24 cellular contexts compared by ENCODE assay signal in genomic region chr4:173410106-173410505, GRCh38. TPM values are rescaled to one million over a fixed set of nuclear protein-coding genes. Genes with fewer than 3 reads are reported as not detected.
DNase-seq lines count a peak whose midpoint lies in the region; FAIRE-seq and TF ChIP-seq lines count a peak whose summit lies in the region.
"Had no signal": no experiment of that assay in that cellular context is flagged by ENCODE, and none has a peak within 500 bp of the region (broad histone marks: within the 10 kb centered on the region; RNA-seq: fewer than 3 reads in every experiment).

No MANE protein-coding gene starts in this region.

- H2BK120ac ChIP-seq in H1 (replicated peaks; ENCODE audit: low read depth, low read length) = no peak overlapping the region

- no peak overlapping the region for H4K91ac ChIP-seq in H1 (replicated peaks; ENCODE audit: insufficient read length, low read length)

- TF ChIP-seq POLR2A in H1 (IDR thresholded peaks at IDR 0.05; ENCODE audit: control extremely low read depth in 1 of 2, low read depth in 2 of 2, low read length in 2 of 2) = no peak

- no peak overlapping the region for H2AK5ac ChIP-seq in H1 (ENCODE audit: low read depth, low read length)

- CTCF ChIA-PET in H1 (lab: Charles Lee; ENCODE audit: partially characterized antibody) = interaction anchor here (1.0 to 6.2 kb wide), 8 partner anchors 11 to 397 kb away, joined by 3 to 55 read pairs (median 3); no protein-coding TSS in a partner anchor

- H3K79me1 ChIP-seq in H1 (ENCODE audit: low read depth, low read length) = no peaks in the 10 kb centered on the region

- DNase-seq in activated effector memory CD4-positive, alpha-beta T cell treated with anti-CD3 and anti-CD28 coated beads, Interleukin-2, amount 50 U/mL, for 16 hours = peak; percentile 42
- DNase-seq in activated effector memory CD4-positive, alpha-beta T cell treated with Interleukin-2 at 50 U/mL for 16 hours = no peak
- DNase-seq in H1 (ENCODE audit: low read depth in 1 of 2, low spot score in 2 of 2) (no peak), medulla oblongata (ENCODE audit: extremely low spot score) (peak; percentile 85), NCI-H345 (lab: John Stamatoyannopoulos, UW) (no peak), ascending aorta (ENCODE audit: low spot score in 2 of 2) (no peak)
- DNase-seq in stimulated activated CD4-positive, alpha-beta T cell treated with anti-CD3 and anti-CD28 coated beads, Interleukin-2, amount 100 ng/mL, for 24 hours = no peak
- DNase-seq: activated CD4-positive, alpha-beta T cell treated with anti-CD3 and anti-CD28 coated beads for 36 hours; activated naive CD8-positive, alpha-beta T cell treated with anti-CD3 and anti-CD28 coated beads, Interleukin-2, amount 50 U/mL, for 24 hours; foreskin melanocyte; kidney glomerular epithelial cell; MM.1S; NCI-H146; NCI-H226; SIG-M5; stimulated activated CD4-positive, alpha-beta T cell treated with anti-CD3 and anti-CD28 coated beads, Interleukin-4, amount 100 ng/mL, for 4 hours; T-cell had no signal

- H2BK5ac ChIP-seq in H1 (ENCODE audit: low read depth, low read length) = 0 out of 2 replicates have a peak overlapping the region, but pooled peaks have one; percentile 17

- H3K9me3 ChIP-seq in H1 (ENCODE audit: insufficient read depth in 2 of 2, low read depth in 1 of 2, low read length in 1 of 2) (no peaks in the 10 kb centered on the region), ascending aorta (no peaks in the 10 kb centered on the region)
- H3K9me3 ChIP-seq: A549, vagina had no signal

- H2BK15ac ChIP-seq in H1 (ENCODE audit: low read length) = no peak overlapping the region

- no peak for TF ChIP-seq RAD21 in H1 (IDR thresholded peaks at IDR 0.05 in 1 of 2, conservative IDR thresholded peaks at IDR 0.05 in 1 of 2; ENCODE audit: low read depth in 2 of 2, low read length in 2 of 2)

- H3K4me2 ChIP-seq in H1 (ENCODE audit: insufficient read depth in 1 of 2, low read depth in 2 of 2, low read length in 2 of 2) = no peak overlapping the region
- H3K4me2 ChIP-seq: A549, smooth muscle cell had no signal

- H3K36me3 ChIP-seq in H1 (ENCODE audit: control insufficient read depth in 2 of 4, insufficient read depth in 4 of 4, low read length in 3 of 4) (no peaks in the 10 kb centered on the region; a peak in 1 of 8 replicates), ascending aorta (peaks cover 3% of the 10 kb centered on the region in 2 donors)

- POLR2A ChIA-PET in H1 (lab: Charles Lee; ENCODE audit: partially characterized antibody) = interaction anchor here (0.6 to 0.8 kb wide), 2 partner anchors 9 to 11 kb away, joined by 3 read pairs; partner anchors contain the start of gene SCRG1

- no peak overlapping the region for H3K14ac ChIP-seq in H1 (ENCODE audit: insufficient read length)

- H3K4me3 ChIP-seq in H1 (ENCODE audit: extremely low read depth in 1 of 4, insufficient read depth in 2 of 4, low read depth in 3 of 4, low read length in 4 of 4) = no peak overlapping the region
- H3K4me3 ChIP-seq in ascending aorta = no peak overlapping the region
- H3K4me3 ChIP-seq: A549, cardiac muscle cell, smooth muscle cell, vagina had no signal

- no peak for TF ChIP-seq EP300 in H1 (IDR thresholded peaks at IDR 0.05; ENCODE audit: borderline replicate concordance in 1 of 2, low read depth in 2 of 2, low read length in 2 of 2)

- H4K8ac ChIP-seq in H1 (ENCODE audit: extremely low read depth, insufficient read depth, low read length) = no peak overlapping the region

- no peak overlapping the region for H3K9ac ChIP-seq in H1 (replicated peaks in 1 of 4; ENCODE audit: extremely low read depth in 1 of 4, low read depth in 3 of 4, low read length in 3 of 4)

- no peak overlapping the region for H2AFZ ChIP-seq in H1 (ENCODE audit: low read length)

- H3K23ac ChIP-seq in H1 (ENCODE audit: insufficient read length) = no peak overlapping the region

- no peak overlapping the region for H2BK12ac ChIP-seq in H1 (ENCODE audit: low read depth, low read length)

- no peak for FAIRE-seq in H1 (lab: Jason Lieb, UNC)
- FAIRE-seq: A549 had no signal

- intact Hi-C loops in ascending aorta (cut with DNase I) = no loop called here

- H4K20me1 ChIP-seq in H1 (replicated peaks in 1 of 2; ENCODE audit: control insufficient read depth in 1 of 2, insufficient read depth in 2 of 2, low read length in 2 of 2) = no peaks in the 10 kb centered on the region

- H3K4me1 ChIP-seq in H1 (replicated peaks in 1 of 4; ENCODE audit: control insufficient read depth in 3 of 4, insufficient read depth in 4 of 4, low read length in 3 of 4) (no peaks in the 10 kb centered on the region), ascending aorta (no peaks in the 10 kb centered on the region)
- H3K4me1 ChIP-seq: A549, vagina had no signal

- H3K56ac ChIP-seq in H1 (replicated peaks; ENCODE audit: insufficient read length, low read depth, low read length) = no peak overlapping the region

- no peak overlapping the region for H4K5ac ChIP-seq in H1 (ENCODE audit: insufficient read length, low read depth, low read length)

- TF ChIP-seq CTCF in H1 (IDR thresholded peaks at IDR 0.05; ENCODE audit: control extremely low read depth in 1 of 3, insufficient read depth in 1 of 3, low read depth in 1 of 3, low read length in 3 of 3) (no peak), ascending aorta (IDR thresholded peaks at IDR 0.05) (no peak)

- WGBS in H1 (ENCODE audit: extremely low coverage in 1 of 2, insufficient coverage in 1 of 2, insufficient read length in 1 of 2, insufficient replicate concordance in 2 of 2, low coverage in 1 of 2, low lambda C conversion rate in 2 of 2, missing lambda C conversion rate in 1 of 2), 2 experiments = 43% methylated on average over 2 of the region's 2 CpGs; no CpG with 5 or more reads in 1 of the 2 experiments

- H3K27me3 ChIP-seq in H1 (replicated peaks in 1 of 4; ENCODE audit: control insufficient read depth in 3 of 4, extremely low read depth in 1 of 4, insufficient read depth in 3 of 4, low read length in 3 of 4) (no peaks in the 10 kb centered on the region; a peak in 1 of 7 replicates), ascending aorta (no peaks in the 10 kb centered on the region)
- H3K27me3 ChIP-seq: cardiac muscle cell, vagina had no signal

- H3K27ac ChIP-seq in H1 (ENCODE audit: low read depth, low read length) (no peak overlapping the region), temporal lobe (ENCODE audit: low read depth, low read length) (peak overlapping the region; percentile 78), ascending aorta (no peak overlapping the region)
- H3K27ac ChIP-seq: A549, cardiac muscle cell, epithelial cell of prostate, vagina had no signal

- H3K79me2 ChIP-seq in H1 (ENCODE audit: control insufficient read depth in 1 of 2, insufficient read depth in 2 of 2, low read length in 2 of 2) = no peaks in the 10 kb centered on the region

- H3K4ac ChIP-seq in H1 (replicated peaks; ENCODE audit: insufficient read length, low read depth, low read length) = no peak overlapping the region

- H3K18ac ChIP-seq in H1 (ENCODE audit: extremely low read depth, low read length) = no peak overlapping the region

- no peaks in the 10 kb centered on the region for H3K23me2 ChIP-seq in H1 (ENCODE audit: low read depth, low read length)

- no peak overlapping the region for H2BK20ac ChIP-seq in H1 (ENCODE audit: low read length)

TF ChIP-seq in H1, 55 proteins besides CTCF, POLR2A, EP300 and RAD21 (continues in another document):
- TF ChIP-seq KDM4A (IDR thresholded peaks at IDR 0.05; ENCODE audit: low read depth, low read length, severe bottlenecking) (no peak), HDAC2 (IDR thresholded peaks at IDR 0.05; ENCODE audit: borderline replicate concordance in 1 of 2, low read depth in 2 of 2, low read length in 2 of 2) (no peak), TBP (IDR thresholded peaks at IDR 0.05; ENCODE audit: low read depth, low read length) (no peak), SIN3A (conservative IDR thresholded peaks at IDR 0.05 in 1 of 2, IDR thresholded peaks at IDR 0.05 in 1 of 2; ENCODE audit: low read depth in 1 of 2, low read length in 2 of 2) (no peak), MAFK (IDR thresholded peaks at IDR 0.05; ENCODE audit: low read depth, low read length) (no peak), SAP30 (IDR thresholded peaks at IDR 0.05; ENCODE audit: insufficient read depth, insufficient replicate concordance, low read length) (no peak), JUN (IDR thresholded peaks at IDR 0.05; ENCODE audit: low read depth, low read length) (no peak), SIX5 (IDR thresholded peaks at IDR 0.05; ENCODE audit: low read depth, low read length) (no peak), BACH1 (IDR thresholded peaks at IDR 0.05; ENCODE audit: low read length) (no peak), CHD1 (IDR thresholded peaks at IDR 0.05; ENCODE audit: low read depth, low read length) (no peak), ZNF274 (IDR thresholded peaks at IDR 0.05; ENCODE audit: borderline replicate concordance, extremely low read depth, low read length) (no peak), CBX8 (IDR thresholded peaks at IDR 0.05; ENCODE audit: borderline replicate concordance, low read depth, low read length) (no peak), SP1 (IDR thresholded peaks at IDR 0.05; ENCODE audit: low read depth, low read length) (no peak), TEAD4 (IDR thresholded peaks at IDR 0.05; ENCODE audit: low read depth, low read length) (no peak), CHD2 (IDR thresholded peaks at IDR 0.05; ENCODE audit: low read length) (no peak)

RNA-seq across cellular contexts. Expression of gene SCRG1, which starts 11.2 kb away (rescaled TPM):
- total RNA-seq in H1 (2021; fragmentation: NEBNext Ultra II Directional; extraction: Animal tissue kit (Norgen Biotek cat#: 25700)) = not detected in 2 replicates
- not detected in 2 replicates for polyA plus RNA-seq in H1 (2011; rRNA removed)
- not detected for polyA plus RNA-seq in H1 (2011; cell fraction: cytosol; rRNA removed)
- not detected for polyA plus RNA-seq in H1 (2011; cell fraction: nucleus; rRNA removed)
- 0.09 TPM in 1 of 4 replicates, not detected in the others for polyA plus RNA-seq in H1 (2012, experiment 1 of 2)
- not detected for polyA plus RNA-seq in H1 (2012, experiment 2 of 2)
- polyA plus RNA-seq in H1 (2013, experiment 1 of 2) = not detected
- not detected for polyA plus RNA-seq in H1 (2013, experiment 2 of 2)
- polyA minus RNA-seq in H1 (2011; rRNA and poly(A)+ RNA removed) = not detected in 2 replicates
- not detected for polyA minus RNA-seq in H1 (2011; cell fraction: cytosol; rRNA and poly(A)+ RNA removed)
- polyA minus RNA-seq in H1 (2011; cell fraction: nucleus; rRNA and poly(A)+ RNA removed) = not detected
- total RNA-seq in temporal lobe (3.0 TPM), ascending aorta (2.3 TPM)
- total RNA-seq: activated CD4-positive, alpha-beta T cell treated with anti-CD3 and anti-CD28 coated beads for 36 hours; natural killer cell treated with Interleukin-12 subunit alpha and Interleukin-12 subunit beta and Interleukin-15 and Interleukin-18, amount 100 ng/mL, for 72 hours; T-cell had no signal
- polyA plus RNA-seq: A549 had no signal

RNA-seq across cellular contexts. Expression of gene SAP30, which starts 39.4 kb away (rescaled TPM):
- 17.9 and 21.1 TPM in 2 replicates for total RNA-seq in H1 (2021; fragmentation: NEBNext Ultra II Directional; extraction: Animal tissue kit (Norgen Biotek cat#: 25700))
- polyA plus RNA-seq in H1 (2011; rRNA removed) = 4.9 and 7.7 TPM in 2 replicates
- 15.4 TPM for polyA plus RNA-seq in H1 (2011; cell fraction: cytosol; rRNA removed)
- 5.1 TPM for polyA plus RNA-seq in H1 (2011; cell fraction: nucleus; rRNA removed)
- 12.5 to 17.5 TPM (median 13.7 TPM) in 4 replicates for polyA plus RNA-seq in H1 (2012, experiment 1 of 2)
- polyA plus RNA-seq in H1 (2012, experiment 2 of 2) = 5.7 TPM
- polyA plus RNA-seq in H1 (2013, experiment 1 of 2) = 13.7 TPM
- 13.5 TPM for polyA plus RNA-seq in H1 (2013, experiment 2 of 2)
- 1.7 and 2.0 TPM in 2 replicates for polyA minus RNA-seq in H1 (2011; rRNA and poly(A)+ RNA removed)
- 8.1 TPM for polyA minus RNA-seq in H1 (2011; cell fraction: cytosol; rRNA and poly(A)+ RNA removed)
- polyA minus RNA-seq in H1 (2011; cell fraction: nucleus; rRNA and poly(A)+ RNA removed) = 11.5 TPM
- total RNA-seq in temporal lobe (14.5 TPM), ascending aorta (9.3 TPM)

Comparison
In these comparisons a context has a peak if more than half of its experiments do, and no peak if none do; other contexts are left out.
1. DNase-seq: peak in activated effector memory CD4-positive, alpha-beta T cell treated with anti-CD3 and anti-CD28 coated beads, Interleukin-2, amount 50 U/mL, for 16 hours (single experiment) and medulla oblongata (single experiment); none in activated effector memory CD4-positive, alpha-beta T cell treated with Interleukin-2 at 50 U/mL for 16 hours (single experiment), H1 (0 of 2), stimulated activated CD4-positive, alpha-beta T cell treated with anti-CD3 and anti-CD28 coated beads, Interleukin-2, amount 100 ng/mL, for 24 hours (0 of 2), NCI-H345 (single experiment) and ascending aorta (0 of 2).